In the genomic region with DNA sequence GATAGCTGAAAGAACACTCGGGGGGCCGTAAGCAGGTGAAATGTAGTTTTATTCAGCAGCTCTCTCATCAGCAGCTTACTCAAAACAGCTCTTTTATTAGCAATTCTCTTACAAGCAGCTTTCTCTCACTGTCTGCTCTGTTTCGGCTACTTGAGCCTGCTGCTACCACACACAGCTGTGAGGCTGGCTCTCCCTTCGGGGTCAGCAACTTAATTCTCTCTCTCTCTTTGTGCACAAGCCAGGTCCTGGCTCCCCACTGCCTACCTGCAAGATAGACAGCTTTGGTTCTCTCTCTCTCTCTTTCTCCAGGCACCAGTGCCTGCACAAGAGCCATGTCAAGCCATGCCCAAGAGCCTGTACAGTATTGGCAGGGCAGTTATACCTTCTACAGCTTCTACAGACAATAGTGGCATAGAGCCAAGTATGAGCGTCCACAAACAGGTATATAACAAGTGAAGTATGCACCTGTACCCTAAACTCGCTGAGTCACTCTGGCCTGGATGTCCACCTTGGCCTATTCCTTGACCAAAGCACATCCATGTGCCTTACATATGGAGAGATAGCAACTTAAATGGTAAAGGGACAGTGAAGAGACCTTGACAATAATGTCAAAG, we compare ENCODE assay signal across 16 cellular contexts.
DNase-seq lines count a peak whose midpoint lies in the region; ATAC-seq and TF ChIP-seq lines count a peak whose summit lies in the region.
"Had no signal": no experiment of that assay in that cellular context is flagged by ENCODE, and none has a peak within 500 bp of the region (broad histone marks: within the 10 kb centered on the region; RNA-seq: fewer than 3 reads in every experiment).

No MANE protein-coding gene starts in this region.

- H3K27ac Mint-ChIP-seq in MCF 10A (ENCODE audit: low read depth, unreplicated experiment) (no peak overlapping the region), mesothelial cell of epicardium (no peak overlapping the region)

- POLR2A ChIA-PET in MCF 10A (lab: Yijun Ruan, JAX), result no interaction called here

- CTCF ChIA-PET in MCF 10A (lab: Yijun Ruan, JAX), result interaction anchor here (0.6 to 2.3 kb wide), 6 partner anchors 9 to 79 kb away, joined by 3 to 7 read pairs (median 4); no protein-coding TSS in a partner anchor
- CTCF ChIA-PET in mammary epithelial cell (lab: Charles Lee; ENCODE audit: low non-redundant PET), result no interaction called here

- no peaks in the 10 kb centered on the region for H3K36me3 ChIP-seq in mammary epithelial cell (ENCODE audit: insufficient read depth, low read length)
- no peaks in the 10 kb centered on the region for H3K36me3 ChIP-seq in mesendoderm (ENCODE audit: control insufficient read depth, insufficient read depth, low read length)
- no peaks in the 10 kb centered on the region for H3K36me3 ChIP-seq in psoas muscle (ENCODE audit: insufficient read depth in 1 of 2, low read depth in 1 of 2)
- H3K36me3 ChIP-seq: SJCRH30 had no signal

- peak overlapping the region; percentile 4 for H3K18ac ChIP-seq in mesendoderm (ENCODE audit: low read length)

- no peaks in the 10 kb centered on the region for H3K79me1 ChIP-seq in mesendoderm (ENCODE audit: low read length)

- no peak overlapping the region for H2AK5ac ChIP-seq in mesendoderm (ENCODE audit: low read length)

- H3K4me2 ChIP-seq in mammary epithelial cell (ENCODE audit: insufficient read depth, low read depth, low read length), result no peak overlapping the region
- no peak overlapping the region for H3K4me2 ChIP-seq in mesendoderm (ENCODE audit: low read length)

- H3K9me3 ChIP-seq in mammary epithelial cell (replicated peaks; ENCODE audit: insufficient read depth, low read length) (no peaks in the 10 kb centered on the region), psoas muscle (no peaks in the 10 kb centered on the region)
- H3K9me3 ChIP-seq: SJCRH30 had no signal

- BruUV-seq in MCF 10A (replicated peaks; lab: Mats Ljungman, UMichigan) (no TSS peak), mammary epithelial cell (replicated peaks; lab: Mats Ljungman, UMichigan) (no TSS peak)

- TF ChIP-seq CTCF in MCF 10A (IDR thresholded peaks at IDR 0.05; ENCODE audit: unreplicated experiment), result no peak
- TF ChIP-seq CTCF in mammary epithelial cell (conservative IDR thresholded peaks at IDR 0.05 in 1 of 2, IDR thresholded peaks at IDR 0.05 in 1 of 2; ENCODE audit: extremely low read depth in 1 of 2, insufficient read depth in 1 of 2, low read depth in 1 of 2, low read length in 2 of 2), result no peak
- TF ChIP-seq CTCF in mesothelial cell of epicardium (IDR thresholded peaks at IDR 0.05; ENCODE audit: unreplicated experiment), result no peak
- no peak for TF ChIP-seq CTCF in psoas muscle (IDR thresholded peaks at IDR 0.05)

- H4K5ac ChIP-seq in mesendoderm (ENCODE audit: low read length), result no peak overlapping the region

- H2BK15ac ChIP-seq in mesendoderm (replicated peaks; ENCODE audit: low read depth), result no peak overlapping the region

- H3K4me3 ChIP-seq in mammary epithelial cell (replicated peaks in 1 of 3; ENCODE audit: insufficient read depth in 1 of 3, low read depth in 2 of 3, low read length in 3 of 3) (no peak overlapping the region), mesendoderm (ENCODE audit: low read length) (no peak overlapping the region), psoas muscle (no peak overlapping the region)
- H3K4me3 ChIP-seq: SJCRH30 had no signal

- H3K23ac ChIP-seq in mesendoderm (ENCODE audit: low read length), result no peak overlapping the region

- H3K4ac ChIP-seq in mesendoderm (ENCODE audit: low read depth, low read length), result no peak overlapping the region

- H3K4me1 ChIP-seq in mammary epithelial cell (ENCODE audit: insufficient read depth, low read length) (peaks cover 6% of the 10 kb centered on the region), mesendoderm (ENCODE audit: control insufficient read depth, low read depth, low read length) (peaks cover 4% of the 10 kb centered on the region), psoas muscle (no peaks in the 10 kb centered on the region)
- H3K4me1 ChIP-seq: SJCRH30 had no signal

- TF ChIP-seq POLR2A in erythroblast (IDR thresholded peaks at IDR 0.05; ENCODE audit: low read length), result no peak

- DNase-seq in MCF 10A (ENCODE audit: unreplicated experiment), result peak; percentile 32
- DNase-seq in mammary epithelial cell, result no peak
- DNase-seq in NCI-H510A treated with DMSO at 0.1 percent for 48 hours (lab: John Stamatoyannopoulos, UW), result peak; percentile 56
- DNase-seq in mesendoderm, result no peak
- DNase-seq in erythroblast (lab: John Stamatoyannopoulos, UW), result no peak
- no peak for DNase-seq in mesothelial cell of epicardium (ENCODE audit: low spot score in 2 of 2, unreplicated experiment in 2 of 2)
- no peak for DNase-seq in psoas muscle
- DNase-seq: AML-193, DND-41, GDM1, H7, NCI-H1417 treated with DMSO at 0.1 percent for 48 hours, NCI-H446, SJCRH30, SW 1271 had no signal

- no peak overlapping the region for H4K8ac ChIP-seq in mesendoderm (ENCODE audit: low read depth, low read length)

- no peaks in the 10 kb centered on the region for H3K9me3 Mint-ChIP-seq in MCF 10A (ENCODE audit: unreplicated experiment)
- H3K9me3 Mint-ChIP-seq in mesothelial cell of epicardium, result no peaks in the 10 kb centered on the region

- H3K79me2 ChIP-seq in mammary epithelial cell (ENCODE audit: insufficient read depth, low read length) (no peaks in the 10 kb centered on the region), mesendoderm (ENCODE audit: control insufficient read depth, insufficient read depth, low read length) (no peaks in the 10 kb centered on the region)

- 95% methylated on average over 5 of the region's 6 CpGs for WGBS in mammary epithelial cell (ENCODE audit: low coverage, missing lambda C conversion rate)
- no CpG with 5 or more reads among the region's 6 CpGs for WGBS in mesendoderm (ENCODE audit: extremely low coverage, insufficient coverage, low lambda C conversion rate)
- 57 to 68% (median 65%) methylated on average over 6 of the region's 6 CpGs for WGBS in psoas muscle, 3 donors

- H4K20me1 ChIP-seq in mammary epithelial cell (ENCODE audit: insufficient read depth, low read length), result no peaks in the 10 kb centered on the region

- no peaks in the 10 kb centered on the region for H3K36me3 Mint-ChIP-seq in MCF 10A (ENCODE audit: insufficient read depth, unreplicated experiment)
- H3K36me3 Mint-ChIP-seq in mesothelial cell of epicardium, result no peaks in the 10 kb centered on the region

- in situ Hi-C loops in mammary epithelial cell (cut with MboI; ENCODE audit: low sequenced_read_pairs in 2 of 2), result no loop called here

- intact Hi-C loops in MCF 10A (cut with micrococcal nuclease), result no loop called here
- intact Hi-C loops in mammary epithelial cell (cut with micrococcal nuclease), result loop anchor here (10.0 kb wide), 1 partner anchor 115 kb away; a partner anchor contains a TSS
- intact Hi-C loops in psoas muscle (cut with DNase I), result no loop called here

- H2BK120ac ChIP-seq in mesendoderm (ENCODE audit: low read depth, low read length), result peak overlapping the region; percentile 15

- no peaks in the 10 kb centered on the region for H3K27me3 Mint-ChIP-seq in MCF 10A (ENCODE audit: insufficient read depth, unreplicated experiment)
- peaks cover 1% of the 10 kb centered on the region for H3K27me3 Mint-ChIP-seq in mesothelial cell of epicardium (ENCODE audit: low read depth)

- H3K4me3 Mint-ChIP-seq in MCF 10A (ENCODE audit: unreplicated experiment), result no peak overlapping the region
- H3K4me3 Mint-ChIP-seq in mesothelial cell of epicardium, result no peak overlapping the region

- dilution Hi-C loops in mammary epithelial cell (cut with HindIII; ENCODE audit: low sequenced_read_pairs), result no loop called here

- no peak overlapping the region for H2BK5ac ChIP-seq in mesendoderm (ENCODE audit: low read length)

- no peaks in the 10 kb centered on the region for H3K4me1 Mint-ChIP-seq in MCF 10A (ENCODE audit: insufficient read depth, unreplicated experiment)
- H3K4me1 Mint-ChIP-seq in mesothelial cell of epicardium, result no peaks in the 10 kb centered on the region

- no peak overlapping the region for H3K56ac ChIP-seq in mesendoderm (ENCODE audit: low read length)

- no peak overlapping the region for H3K27ac ChIP-seq in mammary epithelial cell (ENCODE audit: insufficient read depth, low read depth, low read length)
- no peak overlapping the region for H3K27ac ChIP-seq in mesendoderm (ENCODE audit: low read depth, low read length)
- no peak overlapping the region for H3K27ac ChIP-seq in psoas muscle
- H3K27ac ChIP-seq: SJCRH30 had no signal

- no peaks in the 10 kb centered on the region for H3K27me3 ChIP-seq in mammary epithelial cell (ENCODE audit: insufficient read depth, low read length)
- no peaks in the 10 kb centered on the region for H3K27me3 ChIP-seq in mesendoderm (ENCODE audit: insufficient read depth, low read length, poor library complexity)
- no peaks in the 10 kb centered on the region for H3K27me3 ChIP-seq in psoas muscle (ENCODE audit: insufficient read depth in 3 of 3, low read length in 2 of 3)
- H3K27me3 ChIP-seq: SJCRH30 had no signal

- no peak for ATAC-seq in psoas muscle
- ATAC-seq: HepG2 had no signal

- H3K9ac ChIP-seq in mammary epithelial cell (ENCODE audit: insufficient read depth, low read length) (no peak overlapping the region), mesendoderm (ENCODE audit: low read length) (no peak overlapping the region)

- no peak overlapping the region for H2AFZ ChIP-seq in mammary epithelial cell (ENCODE audit: low read depth, low read length)

Comparison
In these comparisons a context has a peak if more than half of its experiments do, and no peak if none do; other contexts are left out.
1. DNase-seq: peak in MCF 10A (single experiment) and NCI-H510A treated with DMSO at 0.1 percent for 48 hours (single experiment); none in mammary epithelial cell (single experiment), mesendoderm (single experiment), erythroblast (0 of 2), mesothelial cell of epicardium (0 of 2) and psoas muscle (0 of 2).